In the genomic region with DNA sequence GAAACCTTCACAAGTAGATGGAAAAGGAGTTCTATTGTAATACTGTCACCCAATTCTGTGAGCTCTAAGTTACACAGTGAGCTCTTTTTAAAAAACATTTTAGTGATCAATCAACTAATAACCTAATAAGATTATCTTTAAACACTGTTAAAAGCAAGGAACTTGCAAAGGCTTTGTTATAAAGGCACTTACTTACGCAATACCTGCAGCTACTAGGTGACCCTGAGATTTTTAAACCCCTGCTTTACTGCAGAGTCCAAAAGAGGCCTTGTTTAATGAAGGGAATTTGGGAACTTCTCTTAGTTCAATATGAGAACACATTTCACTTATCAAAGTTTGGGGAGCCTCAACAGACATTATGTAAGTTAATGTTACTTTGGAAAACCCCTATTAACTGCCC, we compare ENCODE assay signal across 28 cellular contexts. TPM values are rescaled to one million over a fixed set of nuclear protein-coding genes. Genes with fewer than 3 reads are reported as not detected.
DNase-seq lines count a peak whose midpoint lies in the region; FAIRE-seq and TF ChIP-seq lines count a peak whose summit lies in the region.
"Had no signal": no experiment of that assay in that cellular context is flagged by ENCODE, and none has a peak within 500 bp of the region (broad histone marks: within the 10 kb centered on the region; RNA-seq: fewer than 3 reads in every experiment).

No MANE protein-coding gene starts in this region.

- DNase-seq in astrocyte (ENCODE audit: low read depth), result no peak
- DNase-seq in keratinocyte (ENCODE audit: low read depth, low spot score), result no peak
- DNase-seq in foreskin melanocyte, result no peak
- DNase-seq in GM03348 (ENCODE audit: low spot score), result no peak
- DNase-seq in activated naive CD4-positive, alpha-beta T cell treated with Interleukin-2 at 50 U/mL for 16 hours, result no peak
- DNase-seq: activated CD4-positive, alpha-beta memory T cell treated with anti-CD3 and anti-CD28 coated beads, Interleukin-2, amount 10 ng/mL, durations not matched to agents 7 days and 5 days; activated CD8-positive, alpha-beta memory T cell treated with anti-CD3 and anti-CD28 coated beads, Interleukin-2, amount 50 U/mL, for 48 hours; activated naive CD8-positive, alpha-beta T cell treated with anti-CD3 and anti-CD28 coated beads for 36 hours; Calu3; EL; KG1; kidney; MG63; NCI-H1417; NCI-H345; SJCRH30; stimulated activated CD4-positive, alpha-beta T cell treated with anti-CD3 and anti-CD28 coated beads, Interleukin-12 subunit alpha, Interleukin-12 subunit beta, amount 100 ng/mL, for 4 hours; stimulated activated CD4-positive, alpha-beta T cell treated with anti-CD3 and anti-CD28 coated beads, Interleukin-4, amount 100 ng/mL, for 1 hour; substantia nigra; upper lobe of left lung had no signal

- H3K79me2 ChIP-seq in astrocyte (ENCODE audit: insufficient read depth, low read length) (no peaks in the 10 kb centered on the region), keratinocyte (ENCODE audit: control insufficient read depth, insufficient read depth, low read length) (no peaks in the 10 kb centered on the region)

- no peaks in the 10 kb centered on the region for H3K9me1 ChIP-seq in keratinocyte (ENCODE audit: control insufficient read depth, extremely low read depth, insufficient read depth, low read length)

- H3K27ac ChIP-seq in HUES6 (ENCODE audit: low read depth, low read length) (peak overlapping the region; percentile 68), astrocyte (ENCODE audit: low read depth, low read length) (peak overlapping the region; percentile 69), keratinocyte (ENCODE audit: control insufficient read depth, insufficient read depth, low read length) (peak overlapping the region; percentile 73), subcutaneous abdominal adipose tissue (ENCODE audit: low read depth, low read length) (peak overlapping the region; percentile 54)
- H3K27ac ChIP-seq: C4-2B, upper lobe of left lung had no signal

- H3K9ac ChIP-seq in HUES6 (ENCODE audit: low read length), result no peak overlapping the region
- H3K9ac ChIP-seq in astrocyte (ENCODE audit: low read length), result peak overlapping the region; percentile 41
- H3K9ac ChIP-seq in keratinocyte (ENCODE audit: control insufficient read depth, extremely low read depth, insufficient read depth, low read length), result no peak overlapping the region
- H3K9ac ChIP-seq in subcutaneous abdominal adipose tissue (ENCODE audit: low read length in 5 of 5), result peak overlapping the region in 1 of 5 donors; percentile 4

- H3K4me1 ChIP-seq in HUES6 (ENCODE audit: control insufficient read depth, insufficient read depth, low read length) (peaks cover 32% of the 10 kb centered on the region), astrocyte (ENCODE audit: insufficient read depth, low read length) (peaks cover 21% of the 10 kb centered on the region), keratinocyte (ENCODE audit: control insufficient read depth, extremely low read depth, insufficient read depth, low read length) (peaks cover 21% of the 10 kb centered on the region), subcutaneous abdominal adipose tissue (ENCODE audit: control insufficient read depth in 5 of 5, insufficient read depth in 5 of 5, low read length in 5 of 5) (peaks cover 2 to 22% (median 13%) of the 10 kb centered on the region in 5 donors)

- H3K9me3 ChIP-seq in HUES6 (ENCODE audit: control insufficient read depth, insufficient read depth, low read depth, low read length) (no peaks in the 10 kb centered on the region), astrocyte (ENCODE audit: insufficient read depth, low read depth, low read length) (no peaks in the 10 kb centered on the region), keratinocyte (ENCODE audit: control insufficient read depth, low read depth, low read length) (no peaks in the 10 kb centered on the region), subcutaneous abdominal adipose tissue (ENCODE audit: control insufficient read depth in 5 of 5, low read length in 5 of 5) (no peaks in the 10 kb centered on the region)
- H3K9me3 ChIP-seq: right atrium auricular region, SJCRH30, upper lobe of left lung had no signal

- H4K20me1 ChIP-seq in astrocyte (ENCODE audit: insufficient read depth, low read length) (no peaks in the 10 kb centered on the region), keratinocyte (ENCODE audit: control insufficient read depth, extremely low read depth, insufficient read depth, low read length) (no peaks in the 10 kb centered on the region)

- no peak overlapping the region for H3K27ac Mint-ChIP-seq in astrocyte (ENCODE audit: unreplicated experiment)
- H3K27ac Mint-ChIP-seq: activated CD4-positive, alpha-beta memory T cell treated with anti-CD3 and anti-CD28 coated beads, Interleukin-2, amount 10 ng/mL, durations not matched to agents 7 days and 5 days; activated naive CD8-positive, alpha-beta T cell treated with anti-CD3 and anti-CD28 coated beads for 36 hours; activated T-helper 2 cell treated with anti-CD3 and anti-CD28 coated beads, Interferon-gamma antibody, Interleukin-2, Interleukin-4, amounts not matched to agents 10 μg/mL and 5 μg/mL and 100 μg/mL, durations not matched to agents 14 hours and 24 hours and 36 hours; natural killer cell treated with Interleukin-12 subunit alpha and Interleukin-12 subunit beta and Interleukin-15 and Interleukin-18, amount 100 ng/mL, for 72 hours had no signal

- TF ChIP-seq CTCF in astrocyte (IDR thresholded peaks at IDR 0.05; ENCODE audit: insufficient read depth, low read depth, low read length), result no peak
- no peak for TF ChIP-seq CTCF in keratinocyte (optimal IDR thresholded peaks at IDR 0.05 in 1 of 3, IDR thresholded peaks at IDR 0.05 in 1 of 3, conservative IDR thresholded peaks at IDR 0.05 in 1 of 3; ENCODE audit: extremely low read depth in 1 of 3, insufficient read depth in 2 of 3, low read length in 3 of 3)

- no peaks in the 10 kb centered on the region for H3K9me3 Mint-ChIP-seq in astrocyte (ENCODE audit: unreplicated experiment)
- H3K9me3 Mint-ChIP-seq: activated CD4-positive, alpha-beta memory T cell treated with anti-CD3 and anti-CD28 coated beads, Interleukin-2, amount 10 ng/mL, durations not matched to agents 7 days and 5 days; activated naive CD8-positive, alpha-beta T cell treated with anti-CD3 and anti-CD28 coated beads for 36 hours; activated T-helper 2 cell treated with anti-CD3 and anti-CD28 coated beads, Interferon-gamma antibody, Interleukin-2, Interleukin-4, amounts not matched to agents 10 μg/mL and 5 μg/mL and 100 μg/mL, durations not matched to agents 14 hours and 24 hours and 36 hours; central memory CD8-positive, alpha-beta T cell; natural killer cell treated with Interleukin-12 subunit alpha and Interleukin-12 subunit beta and Interleukin-15 and Interleukin-18, amount 100 ng/mL, for 72 hours had no signal

- H3K36me3 Mint-ChIP-seq in astrocyte (ENCODE audit: low read depth, unreplicated experiment), result peaks cover 10% of the 10 kb centered on the region

- dilution Hi-C loops in keratinocyte (cut with MboI; ENCODE audit: extremely low pct_ligation_motif_present, low sequenced_read_pairs), result no loop called here

- H3K4me2 ChIP-seq in astrocyte (ENCODE audit: low read length), result peak overlapping the region; percentile 57
- no peak overlapping the region for H3K4me2 ChIP-seq in keratinocyte (ENCODE audit: control insufficient read depth, extremely low read depth, insufficient read depth, low read depth, low read length)

- H3K27me3 ChIP-seq in HUES6 (ENCODE audit: control insufficient read depth, insufficient read depth, low read length), result no peaks in the 10 kb centered on the region
- no peaks in the 10 kb centered on the region for H3K27me3 ChIP-seq in astrocyte (ENCODE audit: insufficient read depth, low read length)
- H3K27me3 ChIP-seq in keratinocyte (ENCODE audit: control insufficient read depth, extremely low read depth, insufficient read depth, low read length), result no peaks in the 10 kb centered on the region
- no peaks in the 10 kb centered on the region for H3K27me3 ChIP-seq in subcutaneous abdominal adipose tissue (ENCODE audit: control insufficient read depth in 5 of 5, insufficient read depth in 4 of 5, low read length in 5 of 5)
- H3K27me3 ChIP-seq: MG63, right atrium auricular region, SJCRH30, upper lobe of left lung had no signal

- H3K4me1 Mint-ChIP-seq in astrocyte (ENCODE audit: low read depth, unreplicated experiment), result peaks cover 10% of the 10 kb centered on the region
- H3K4me1 Mint-ChIP-seq: activated naive CD8-positive, alpha-beta T cell treated with anti-CD3 and anti-CD28 coated beads for 36 hours; central memory CD8-positive, alpha-beta T cell had no signal

- FAIRE-seq in astrocyte (lab: Jason Lieb, UNC) (no peak), keratinocyte (lab: Jason Lieb, UNC) (no peak)
- FAIRE-seq: GM12891 had no signal

- no peaks in the 10 kb centered on the region for H3K27me3 Mint-ChIP-seq in astrocyte (ENCODE audit: low read depth, unreplicated experiment)
- H3K27me3 Mint-ChIP-seq: activated CD4-positive, alpha-beta memory T cell treated with anti-CD3 and anti-CD28 coated beads, Interleukin-2, amount 10 ng/mL, durations not matched to agents 7 days and 5 days; activated naive CD8-positive, alpha-beta T cell treated with anti-CD3 and anti-CD28 coated beads for 36 hours; central memory CD8-positive, alpha-beta T cell; natural killer cell treated with Interleukin-12 subunit alpha and Interleukin-12 subunit beta and Interleukin-15 and Interleukin-18, amount 100 ng/mL, for 72 hours had no signal

- no peak overlapping the region for H3K4me3 ChIP-seq in HUES6 (ENCODE audit: low read depth, low read length)
- no peak overlapping the region for H3K4me3 ChIP-seq in astrocyte (ENCODE audit: insufficient read depth, low read depth, low read length)
- H3K4me3 ChIP-seq in keratinocyte (ENCODE audit: control insufficient read depth in 2 of 3, extremely low read depth in 1 of 3, insufficient read depth in 2 of 3, low read depth in 1 of 3, low read length in 3 of 3), result no peak overlapping the region
- H3K4me3 ChIP-seq in subcutaneous abdominal adipose tissue (ENCODE audit: low read depth in 1 of 5, low read length in 5 of 5), result no peak overlapping the region
- H3K4me3 ChIP-seq: MG63, right atrium auricular region, SJCRH30, upper lobe of left lung had no signal

- H3K4me3 Mint-ChIP-seq in astrocyte (ENCODE audit: unreplicated experiment), result no peak overlapping the region
- H3K4me3 Mint-ChIP-seq: activated CD4-positive, alpha-beta memory T cell treated with anti-CD3 and anti-CD28 coated beads, Interleukin-2, amount 10 ng/mL, durations not matched to agents 7 days and 5 days; activated naive CD8-positive, alpha-beta T cell treated with anti-CD3 and anti-CD28 coated beads for 36 hours; central memory CD8-positive, alpha-beta T cell; natural killer cell treated with Interleukin-12 subunit alpha and Interleukin-12 subunit beta and Interleukin-15 and Interleukin-18, amount 100 ng/mL, for 72 hours had no signal

- H2AFZ ChIP-seq in astrocyte (ENCODE audit: low read depth, low read length), result no peak overlapping the region
- H2AFZ ChIP-seq in keratinocyte (ENCODE audit: control insufficient read depth, low read length), result no peak overlapping the region

- H3K36me3 ChIP-seq in HUES6 (ENCODE audit: control insufficient read depth, insufficient read depth, low read length), result peaks cover 11% of the 10 kb centered on the region
- H3K36me3 ChIP-seq in astrocyte (ENCODE audit: insufficient read depth, low read length), result no peaks in the 10 kb centered on the region
- H3K36me3 ChIP-seq in keratinocyte (ENCODE audit: control insufficient read depth in 2 of 2, extremely low read depth in 1 of 2, insufficient read depth in 2 of 2, low read length in 2 of 2), result peaks cover 0 to 2% of the 10 kb centered on the region in 2 experiments
- peaks cover 2 to 13% (median 3%) of the 10 kb centered on the region in 5 donors for H3K36me3 ChIP-seq in subcutaneous abdominal adipose tissue (ENCODE audit: control insufficient read depth in 5 of 5, insufficient read depth in 5 of 5, low read length in 5 of 5)

RNA-seq across cellular contexts. Expression of a gene that starts 53.3 kb away (rescaled TPM):
- 244 and 341 TPM in 2 replicates for total RNA-seq in astrocyte
- polyA plus RNA-seq in keratinocyte, result 29.4 to 67.4 TPM (median 40.4 TPM) in 3 replicates
- polyA plus RNA-seq in keratinocyte (2011; ENCODE audit: low read depth), result 79.9 TPM
- polyA plus RNA-seq in keratinocyte (2011; cell fraction: cytosol; rRNA removed), result 19.4 and 37.7 TPM in 2 replicates
- 36.3 and 59.0 TPM in 2 replicates for polyA plus RNA-seq in keratinocyte (2011; cell fraction: nucleus; rRNA removed)
- 32.0 and 35.4 TPM in 2 replicates for polyA plus RNA-seq in keratinocyte (2012; ENCODE audit: low replicate concordance)
- 5.1 to 50.4 TPM (median 23.0 TPM) in 3 replicates for polyA minus RNA-seq in keratinocyte
- polyA minus RNA-seq in keratinocyte (2011; cell fraction: cytosol; rRNA and poly(A)+ RNA removed), result 19.6 TPM
- 33.8 and 54.9 TPM in 2 replicates for polyA minus RNA-seq in keratinocyte (2011; cell fraction: nucleus; rRNA and poly(A)+ RNA removed)
